In genomic region chr3:72798552-72799195, GRCh38 we compare ENCODE assay signal across 25 cellular contexts. TPM values are rescaled to one million over a fixed set of nuclear protein-coding genes. Genes with fewer than 3 reads are reported as not detected.
A peak's percentile ranks its signal among the peaks of the same experiment; 100 is the strongest.
DNase-seq lines count a peak whose midpoint lies in the region; ATAC-seq, FAIRE-seq and TF ChIP-seq lines count a peak whose summit lies in the region.
"Had no signal": no experiment of that assay in that cellular context is flagged by ENCODE, and none has a peak within 500 bp of the region (broad histone marks: within the 10 kb centered on the region; RNA-seq: fewer than 3 reads in every experiment).

No MANE protein-coding gene starts in this region.

- H3K27ac ChIP-seq in GM23338 (ENCODE audit: low read depth) (no peak overlapping the region), osteoblast (ENCODE audit: low read depth, low read length) (peak overlapping the region; percentile 24), kidney (ENCODE audit: low read depth in 2 of 2, low read length in 2 of 2) (no peak overlapping the region)
- H3K27ac ChIP-seq: RWPE1, SJSA1, tibial artery had no signal

- H3K4me2 ChIP-seq in GM23338 = peak overlapping the region; percentile 36; the same call in 1 of the 2 replicates
- H3K4me2 ChIP-seq in osteoblast (ENCODE audit: insufficient read depth, low read length) = no peak overlapping the region

- H3K4me3 Mint-ChIP-seq in GM23338 = no peak overlapping the region
- H3K4me3 Mint-ChIP-seq: activated CD4-positive, alpha-beta memory T cell treated with anti-CD3 and anti-CD28 coated beads for 36 hours; activated naive CD4-positive, alpha-beta T cell treated with anti-CD3 and anti-CD28 coated beads, Interleukin-2, amount 50 U/mL, for 24 hours; naive thymus-derived CD8-positive, alpha-beta T cell; T-helper 1 cell treated with Interleukin-12 subunit alpha and Interleukin-12 subunit beta and Interleukin-4 antibody, amounts not matched to agents 30 μg/mL and 1 μg/mL, for 36 hours had no signal

- H3K27ac Mint-ChIP-seq in GM23338 = no peak overlapping the region
- H3K27ac Mint-ChIP-seq: activated CD4-positive, alpha-beta memory T cell treated with anti-CD3 and anti-CD28 coated beads for 36 hours; activated naive CD4-positive, alpha-beta T cell treated with anti-CD3 and anti-CD28 coated beads, Interleukin-2, amount 50 U/mL, for 24 hours; activated T-helper 2 cell treated with anti-CD3 and anti-CD28 coated beads, Interferon-gamma antibody, Interleukin-2, Interleukin-4, amounts not matched to agents 10 μg/mL and 5 μg/mL and 100 μg/mL, durations not matched to agents 14 hours and 24 hours and 36 hours; T-helper 1 cell treated with Interleukin-12 subunit alpha and Interleukin-12 subunit beta and Interleukin-4 antibody, amounts not matched to agents 30 μg/mL and 1 μg/mL, for 36 hours had no signal

- peaks cover 30% of the 10 kb centered on the region for H3K4me1 Mint-ChIP-seq in GM23338

- H3K9me3 ChIP-seq in osteoblast (ENCODE audit: low read depth, low read length) (no peaks in the 10 kb centered on the region), kidney (ENCODE audit: control insufficient read depth in 1 of 2, low read length in 2 of 2) (no peaks in the 10 kb centered on the region), HAP-1 (no peaks in the 10 kb centered on the region)
- H3K9me3 ChIP-seq: SJSA1, tibial artery had no signal

- in situ Hi-C loops in HAP-1 (cut with MboI; ENCODE audit: low sequenced_read_pairs) = no loop called here

- H3K27me3 ChIP-seq in GM23338 (ENCODE audit: insufficient read depth) (no peaks in the 10 kb centered on the region), osteoblast (ENCODE audit: insufficient read depth, low read length) (no peaks in the 10 kb centered on the region), HAP-1 (ENCODE audit: low read depth) (no peaks in the 10 kb centered on the region)
- H3K27me3 ChIP-seq: SJSA1, tibial artery had no signal

- no peaks in the 10 kb centered on the region for H4K20me1 ChIP-seq in GM23338 (replicated peaks; ENCODE audit: insufficient read depth)
- no peaks in the 10 kb centered on the region for H4K20me1 ChIP-seq in osteoblast (ENCODE audit: insufficient read depth, low read length)

- FAIRE-seq in kidney (lab: Jason Lieb, UNC) = no peak
- FAIRE-seq: bronchial epithelial cell, colon, GM12892 had no signal

- ATAC-seq in GM23338 = no peak
- no peak for ATAC-seq in HG02610 (IDR thresholded peaks at IDR 0.05; ENCODE audit: unreplicated experiment)
- ATAC-seq: naive thymus-derived CD8-positive, alpha-beta T cell had no signal

- no peaks in the 10 kb centered on the region for H3F3A ChIP-seq in GM23338 (replicated peaks; ENCODE audit: low read depth)

- H3K9me3 Mint-ChIP-seq in GM23338 = no peaks in the 10 kb centered on the region
- H3K9me3 Mint-ChIP-seq: activated CD4-positive, alpha-beta memory T cell treated with anti-CD3 and anti-CD28 coated beads for 36 hours; activated naive CD4-positive, alpha-beta T cell treated with anti-CD3 and anti-CD28 coated beads, Interleukin-2, amount 50 U/mL, for 24 hours; activated T-helper 2 cell treated with anti-CD3 and anti-CD28 coated beads, Interferon-gamma antibody, Interleukin-2, Interleukin-4, amounts not matched to agents 10 μg/mL and 5 μg/mL and 100 μg/mL, durations not matched to agents 14 hours and 24 hours and 36 hours; naive thymus-derived CD8-positive, alpha-beta T cell; T-helper 1 cell treated with Interleukin-12 subunit alpha and Interleukin-12 subunit beta and Interleukin-4 antibody, amounts not matched to agents 30 μg/mL and 1 μg/mL, for 36 hours had no signal

- no peaks in the 10 kb centered on the region for H3K9me2 ChIP-seq in GM23338 (ENCODE audit: insufficient read depth)

- H3K36me3 ChIP-seq in GM23338 (ENCODE audit: insufficient read depth) (no peaks in the 10 kb centered on the region), osteoblast (ENCODE audit: insufficient read depth, low read length) (no peaks in the 10 kb centered on the region), kidney (ENCODE audit: control insufficient read depth in 1 of 2, insufficient read depth in 2 of 2, low read length in 2 of 2) (no peaks in the 10 kb centered on the region), HAP-1 (replicated peaks) (no peaks in the 10 kb centered on the region)
- H3K36me3 ChIP-seq: SJSA1, tibial artery had no signal

- H3K79me2 ChIP-seq in GM23338 (replicated peaks; ENCODE audit: insufficient read depth) (no peaks in the 10 kb centered on the region), osteoblast (ENCODE audit: insufficient read depth, low read length) (no peaks in the 10 kb centered on the region)

- no peak overlapping the region for H2AFZ ChIP-seq in GM23338
- no peak overlapping the region for H2AFZ ChIP-seq in osteoblast (ENCODE audit: low read length)

- H3K27me3 Mint-ChIP-seq in GM23338 (ENCODE audit: insufficient read depth, low read depth, poor library complexity) = peaks cover 6% of the 10 kb centered on the region
- H3K27me3 Mint-ChIP-seq: activated CD4-positive, alpha-beta memory T cell treated with anti-CD3 and anti-CD28 coated beads for 36 hours; activated naive CD4-positive, alpha-beta T cell treated with anti-CD3 and anti-CD28 coated beads, Interleukin-2, amount 50 U/mL, for 24 hours; naive thymus-derived CD8-positive, alpha-beta T cell had no signal

- intact Hi-C loops in kidney (cut with DNase I) = no loop called here

- TF ChIP-seq CTCF in GM23338 (conservative IDR thresholded peaks at IDR 0.05; ENCODE audit: low read depth in 2 of 2) (no peak), osteoblast (IDR thresholded peaks at IDR 0.05; ENCODE audit: extremely low read depth, low read depth, low read length) (no peak), kidney (IDR thresholded peaks at IDR 0.05; ENCODE audit: borderline replicate concordance, extremely low read depth, insufficient read depth) (no peak)

- no peak overlapping the region for H3K4me3 ChIP-seq in GM23338
- H3K4me3 ChIP-seq in osteoblast (ENCODE audit: insufficient read depth, low read length) = no peak overlapping the region
- no peak overlapping the region for H3K4me3 ChIP-seq in kidney (ENCODE audit: low read length in 2 of 2)
- H3K4me3 ChIP-seq in HAP-1 = no peak overlapping the region
- H3K4me3 ChIP-seq: SJSA1, tibial artery had no signal

- H3K9ac ChIP-seq in kidney (ENCODE audit: low read length in 2 of 2) = no peak overlapping the region

- H3K4me1 ChIP-seq in GM23338 (ENCODE audit: insufficient read depth) = peaks cover 20% of the 10 kb centered on the region
- peaks cover 10% of the 10 kb centered on the region for H3K4me1 ChIP-seq in osteoblast (ENCODE audit: insufficient read depth, low read length)
- H3K4me1 ChIP-seq in kidney (ENCODE audit: control insufficient read depth in 1 of 2, insufficient read depth in 1 of 2, low read depth in 1 of 2, low read length in 2 of 2) = no peaks in the 10 kb centered on the region
- no peaks in the 10 kb centered on the region; the same call in 1 of the 2 replicates for H3K4me1 ChIP-seq in HAP-1
- H3K4me1 ChIP-seq: SJSA1 had no signal

- 0 out of 3 replicates have a peak, but pooled peaks cover 4% of the 10 kb centered on the region for H3K36me3 Mint-ChIP-seq in GM23338 (ENCODE audit: low read depth)

- DNase-seq in GM23338 (ENCODE audit: low spot score) (no peak), NCI-H82 treated with DMSO at 0.1 percent for 48 hours (lab: John Stamatoyannopoulos, UW; ENCODE audit: unreplicated experiment) (peak; percentile 13), dermis blood vessel endothelial cell (peak; percentile 69), osteoblast (ENCODE audit: insufficient read length, low spot score, missing footprints) (peak; percentile 13), kidney (no peak), HAP-1 (ENCODE audit: low spot score in 2 of 2) (no peak), NCI-H2081 (lab: John Stamatoyannopoulos, UW) (no peak)
- DNase-seq: activated CD4-positive, alpha-beta memory T cell treated with anti-CD3 and anti-CD28 coated beads for 36 hours; activated CD4-positive, CD25-positive, alpha-beta regulatory T cell treated with anti-CD3 and anti-CD28 coated beads, Interleukin-2, amount 50 U/mL, for 72 hours; activated CD8-positive, alpha-beta memory T cell treated with anti-CD3 and anti-CD28 coated beads, Interleukin-2, amount 50 U/mL, for 48 hours; effector CD4-positive, alpha-beta T cell; islet precursor cell; naive thymus-derived CD8-positive, alpha-beta T cell; NCI-H2107; stimulated activated CD4-positive, alpha-beta T cell treated with anti-CD3 and anti-CD28 coated beads, Interleukin-4, amount 100 ng/mL, for 24 hours; tibial artery had no signal

TF ChIP-seq in GM23338, 12 proteins besides CTCF, POLR2A, EP300 and RAD21:
- TF ChIP-seq NANOG (IDR thresholded peaks at IDR 0.05; ENCODE audit: borderline replicate concordance) (no peak), POLR2AphosphoS5 (IDR thresholded peaks at IDR 0.05; ENCODE audit: low read depth) (no peak), EZH2phosphoT487 (IDR thresholded peaks at IDR 0.05; ENCODE audit: unreplicated experiment) (no peak), STAT1 (IDR thresholded peaks at IDR 0.05; ENCODE audit: unreplicated experiment) (no peak), CREB1 (CRISPR knock-in tag; IDR thresholded peaks at IDR 0.05; ENCODE audit: low read depth) (no peak)

RNA-seq across cellular contexts. Expression of gene SHQ1, which starts 49.6 kb away (rescaled TPM):
- total RNA-seq in GM23338 (2014; rRNA removed; shearing (Covaris generic)) = 28.7 and 33.4 TPM in 2 replicates
- polyA plus RNA-seq in GM23338 (2016; fragmentation: Nextera tagmentation; extraction: Ambion mirVana) (18.3 and 20.0 TPM in 2 replicates), kidney (ENCODE audit: insufficient read depth, low read depth, low replicate concordance) (8.1 TPM)
- total RNA-seq in dermis blood vessel endothelial cell (19.6 and 22.7 TPM in 2 replicates), osteoblast (19.2 TPM in 2 replicates), kidney (23.1 TPM)

Comparison
In these comparisons a context has a peak if more than half of its experiments do, and no peak if none do; other contexts are left out.
1. DNase-seq: peak in NCI-H82 treated with DMSO at 0.1 percent for 48 hours (single experiment), dermis blood vessel endothelial cell (single experiment) and osteoblast (single experiment); none in GM23338 (single experiment), kidney (single experiment), HAP-1 (0 of 2) and NCI-H2081 (0 of 2).